In the genomic region with DNA sequence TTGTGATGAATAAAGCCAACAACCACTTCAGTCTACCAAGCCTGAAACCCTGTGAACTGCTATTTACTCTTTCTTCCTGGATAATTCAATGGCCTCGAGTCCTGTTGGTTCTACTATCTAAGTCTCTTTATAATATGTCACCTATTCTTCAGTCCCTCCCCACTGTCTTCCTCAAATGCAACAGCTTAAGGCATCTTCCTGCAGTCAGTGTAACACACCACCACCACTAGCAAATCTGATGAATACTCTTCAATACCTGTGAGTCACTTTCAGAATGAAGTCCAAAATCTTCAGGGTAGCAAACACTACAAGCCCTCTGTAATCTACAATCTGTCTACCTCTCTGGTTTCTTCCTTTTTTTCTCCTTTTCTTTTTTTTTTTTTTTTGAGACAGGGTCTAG, we compare ENCODE assay signal across 1 cellular context.
TF ChIP-seq lines count a peak whose summit lies in the region.

No MANE protein-coding gene starts in this region.

TF ChIP-seq in GM12878, 131 proteins besides CTCF, POLR2A, EP300 and RAD21:
- no peak for TF ChIP-seq EGR1 (IDR thresholded peaks at IDR 0.05; ENCODE audit: borderline replicate concordance in 1 of 2, low read depth in 2 of 2, low read length in 2 of 2)
- no peak for TF ChIP-seq MAX (IDR thresholded peaks at IDR 0.05; ENCODE audit: low read depth, low read length)
TF ChIP-seq in GM12878: peak in this region for 0.
